1 cellular context compared by ENCODE assay signal in the genomic region with DNA sequence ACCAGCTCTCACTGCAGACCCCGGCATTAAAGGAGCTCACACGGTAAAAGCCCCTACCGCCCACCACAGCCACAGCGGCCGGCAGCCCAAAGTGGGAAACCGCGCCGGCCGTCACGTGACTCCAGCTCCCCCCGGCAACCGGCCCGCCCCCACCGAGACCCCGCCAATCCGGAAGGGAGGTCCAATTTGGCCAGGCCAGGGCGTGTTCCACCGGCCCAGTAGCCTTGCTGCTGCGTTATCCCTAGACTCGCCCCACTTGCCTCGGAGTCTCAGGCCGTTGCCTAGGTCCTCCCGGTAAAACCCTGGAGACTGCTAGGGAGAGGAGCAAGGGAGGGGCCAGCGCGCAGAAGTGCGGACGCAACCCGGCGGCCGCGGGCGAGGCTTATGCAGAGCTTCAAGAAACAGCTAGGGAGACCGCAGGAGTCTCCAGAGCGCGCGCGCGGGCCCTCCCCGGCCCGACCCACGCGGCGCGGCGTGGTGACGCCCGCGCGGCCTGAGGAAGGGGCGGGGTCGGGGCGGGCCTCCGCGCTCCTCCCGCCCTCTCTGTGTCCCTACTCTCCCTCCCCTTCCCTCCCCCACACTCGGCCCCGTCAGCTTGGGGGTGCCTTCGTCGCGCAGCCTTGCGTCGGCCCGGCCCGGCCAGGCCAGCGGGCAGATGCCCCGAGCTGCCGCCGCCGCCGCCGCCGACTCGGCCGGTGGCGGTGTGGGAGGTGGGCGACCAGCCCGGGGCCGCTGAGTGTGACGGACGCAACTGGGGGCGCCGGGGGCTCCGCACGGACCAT.
A peak's percentile ranks its signal among the peaks of the same experiment; 100 is the strongest.
TF ChIP-seq lines count a peak whose summit lies in the region.

A gene with protein sequence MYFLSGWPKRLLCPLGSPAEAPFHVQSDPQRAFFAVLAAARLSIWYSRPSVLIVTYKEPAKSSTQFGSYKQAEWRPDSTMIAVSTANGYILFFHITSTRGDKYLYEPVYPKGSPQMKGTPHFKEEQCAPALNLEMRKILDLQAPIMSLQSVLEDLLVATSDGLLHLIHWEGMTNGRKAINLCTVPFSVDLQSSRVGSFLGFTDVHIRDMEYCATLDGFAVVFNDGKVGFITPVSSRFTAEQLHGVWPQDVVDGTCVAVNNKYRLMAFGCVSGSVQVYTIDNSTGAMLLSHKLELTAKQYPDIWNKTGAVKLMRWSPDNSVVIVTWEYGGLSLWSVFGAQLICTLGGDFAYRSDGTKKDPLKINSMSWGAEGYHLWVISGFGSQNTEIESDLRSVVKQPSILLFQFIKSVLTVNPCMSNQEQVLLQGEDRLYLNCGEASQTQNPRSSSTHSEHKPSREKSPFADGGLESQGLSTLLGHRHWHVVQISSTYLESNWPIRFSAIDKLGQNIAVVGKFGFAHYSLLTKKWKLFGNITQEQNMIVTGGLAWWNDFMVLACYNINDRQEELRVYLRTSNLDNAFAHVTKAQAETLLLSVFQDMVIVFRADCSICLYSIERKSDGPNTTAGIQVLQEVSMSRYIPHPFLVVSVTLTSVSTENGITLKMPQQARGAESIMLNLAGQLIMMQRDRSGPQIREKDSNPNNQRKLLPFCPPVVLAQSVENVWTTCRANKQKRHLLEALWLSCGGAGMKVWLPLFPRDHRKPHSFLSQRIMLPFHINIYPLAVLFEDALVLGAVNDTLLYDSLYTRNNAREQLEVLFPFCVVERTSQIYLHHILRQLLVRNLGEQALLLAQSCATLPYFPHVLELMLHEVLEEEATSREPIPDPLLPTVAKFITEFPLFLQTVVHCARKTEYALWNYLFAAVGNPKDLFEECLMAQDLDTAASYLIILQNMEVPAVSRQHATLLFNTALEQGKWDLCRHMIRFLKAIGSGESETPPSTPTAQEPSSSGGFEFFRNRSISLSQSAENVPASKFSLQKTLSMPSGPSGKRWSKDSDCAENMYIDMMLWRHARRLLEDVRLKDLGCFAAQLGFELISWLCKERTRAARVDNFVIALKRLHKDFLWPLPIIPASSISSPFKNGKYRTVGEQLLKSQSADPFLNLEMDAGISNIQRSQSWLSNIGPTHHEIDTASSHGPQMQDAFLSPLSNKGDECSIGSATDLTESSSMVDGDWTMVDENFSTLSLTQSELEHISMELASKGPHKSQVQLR (N-terminal part only) (plus strand): TSS at position 578 of the 782 bp plus-strand sequence. CDS start 203 bp downstream, at position 781.

TF ChIP-seq in K562, 482 proteins besides CTCF, POLR2A, EP300 and RAD21 (continued from another document and continues in another):
- TF ChIP-seq, protein P1, sequence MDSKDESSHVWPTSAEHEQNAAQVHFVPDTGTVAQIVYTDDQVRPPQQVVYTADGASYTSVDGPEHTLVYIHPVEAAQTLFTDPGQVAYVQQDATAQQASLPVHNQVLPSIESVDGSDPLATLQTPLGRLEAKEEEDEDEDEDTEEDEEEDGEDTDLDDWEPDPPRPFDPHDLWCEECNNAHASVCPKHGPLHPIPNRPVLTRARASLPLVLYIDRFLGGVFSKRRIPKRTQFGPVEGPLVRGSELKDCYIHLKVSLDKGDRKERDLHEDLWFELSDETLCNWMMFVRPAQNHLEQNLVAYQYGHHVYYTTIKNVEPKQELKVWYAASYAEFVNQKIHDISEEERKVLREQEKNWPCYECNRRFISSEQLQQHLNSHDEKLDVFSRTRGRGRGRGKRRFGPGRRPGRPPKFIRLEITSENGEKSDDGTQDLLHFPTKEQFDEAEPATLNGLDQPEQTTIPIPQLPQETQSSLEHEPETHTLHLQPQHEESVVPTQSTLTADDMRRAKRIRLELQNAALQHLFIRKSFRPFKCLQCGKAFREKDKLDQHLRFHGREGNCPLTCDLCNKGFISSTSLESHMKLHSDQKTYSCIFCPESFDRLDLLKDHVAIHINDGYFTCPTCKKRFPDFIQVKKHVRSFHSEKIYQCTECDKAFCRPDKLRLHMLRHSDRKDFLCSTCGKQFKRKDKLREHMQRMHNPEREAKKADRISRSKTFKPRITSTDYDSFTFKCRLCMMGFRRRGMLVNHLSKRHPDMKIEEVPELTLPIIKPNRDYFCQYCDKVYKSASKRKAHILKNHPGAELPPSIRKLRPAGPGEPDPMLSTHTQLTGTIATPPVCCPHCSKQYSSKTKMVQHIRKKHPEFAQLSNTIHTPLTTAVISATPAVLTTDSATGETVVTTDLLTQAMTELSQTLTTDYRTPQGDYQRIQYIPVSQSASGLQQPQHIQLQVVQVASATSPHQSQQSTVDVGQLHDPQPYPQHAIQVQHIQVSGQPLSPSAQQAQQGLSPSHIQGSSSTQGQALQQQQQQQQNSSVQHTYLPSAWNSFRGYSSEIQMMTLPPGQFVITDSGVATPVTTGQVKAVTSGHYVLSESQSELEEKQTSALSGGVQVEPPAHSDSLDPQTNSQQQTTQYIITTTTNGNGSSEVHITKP (IDR thresholded peaks at IDR 0.05; ENCODE audit: partially characterized antibody), result no peak
- no peak for TF ChIP-seq LARP7 (IDR thresholded peaks at IDR 0.05)
- peak in 1 of 2 experiments; percentile 50; a peak in 1 of 4 replicates for TF ChIP-seq SIN3A (IDR thresholded peaks at IDR 0.05; ENCODE audit: borderline replicate concordance in 2 of 2, control insufficient read depth in 1 of 2, low read depth in 2 of 2, low read length in 2 of 2)
- no peak for TF ChIP-seq MYBL2 (IDR thresholded peaks at IDR 0.05; ENCODE audit: low read depth)
- TF ChIP-seq MYBL2 (CRISPR knock-in tag; IDR thresholded peaks at IDR 0.05; ENCODE audit: borderline replicate concordance), result no peak
- TF ChIP-seq, protein P2, sequence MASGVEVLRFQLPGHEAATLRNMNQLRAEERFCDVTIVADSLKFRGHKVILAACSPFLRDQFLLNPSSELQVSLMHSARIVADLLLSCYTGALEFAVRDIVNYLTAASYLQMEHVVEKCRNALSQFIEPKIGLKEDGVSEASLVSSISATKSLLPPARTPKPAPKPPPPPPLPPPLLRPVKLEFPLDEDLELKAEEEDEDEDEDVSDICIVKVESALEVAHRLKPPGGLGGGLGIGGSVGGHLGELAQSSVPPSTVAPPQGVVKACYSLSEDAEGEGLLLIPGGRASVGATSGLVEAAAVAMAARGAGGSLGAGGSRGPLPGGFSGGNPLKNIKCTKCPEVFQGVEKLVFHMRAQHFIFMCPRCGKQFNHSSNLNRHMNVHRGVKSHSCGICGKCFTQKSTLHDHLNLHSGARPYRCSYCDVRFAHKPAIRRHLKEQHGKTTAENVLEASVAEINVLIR (CRISPR knock-in tag; IDR thresholded peaks at IDR 0.05), result peak; percentile 61; the same call in 1 of the 2 replicates
- peak; percentile 90 for TF ChIP-seq RBFOX2 (IDR thresholded peaks at IDR 0.05; ENCODE audit: low read depth, low read length)
- TF ChIP-seq MAFK (IDR thresholded peaks at IDR 0.05; ENCODE audit: low read length), result no peak
- no peak for TF ChIP-seq ZSCAN29 (IDR thresholded peaks at IDR 0.05)
- peak; percentile 88; the same call in 1 of the 2 replicates for TF ChIP-seq GATAD2B (IDR thresholded peaks at IDR 0.05; ENCODE audit: borderline replicate concordance)
- no peak for TF ChIP-seq SRSF7 (optimal IDR thresholded peaks at IDR 0.05; ENCODE audit: low read depth, low read length)
- TF ChIP-seq, protein P3, sequence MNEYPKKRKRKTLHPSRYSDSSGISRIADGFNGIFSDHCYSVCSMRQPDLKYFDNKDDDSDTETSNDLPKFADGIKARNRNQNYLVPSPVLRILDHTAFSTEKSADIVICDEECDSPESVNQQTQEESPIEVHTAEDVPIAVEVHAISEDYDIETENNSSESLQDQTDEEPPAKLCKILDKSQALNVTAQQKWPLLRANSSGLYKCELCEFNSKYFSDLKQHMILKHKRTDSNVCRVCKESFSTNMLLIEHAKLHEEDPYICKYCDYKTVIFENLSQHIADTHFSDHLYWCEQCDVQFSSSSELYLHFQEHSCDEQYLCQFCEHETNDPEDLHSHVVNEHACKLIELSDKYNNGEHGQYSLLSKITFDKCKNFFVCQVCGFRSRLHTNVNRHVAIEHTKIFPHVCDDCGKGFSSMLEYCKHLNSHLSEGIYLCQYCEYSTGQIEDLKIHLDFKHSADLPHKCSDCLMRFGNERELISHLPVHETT (CRISPR knock-in tag; conservative IDR thresholded peaks at IDR 0.05 in 1 of 2, IDR thresholded peaks at IDR 0.05 in 1 of 2), result peak in 1 of 2 experiments; percentile 19; a peak in 1 of 4 replicates
- TF ChIP-seq, protein P4, sequence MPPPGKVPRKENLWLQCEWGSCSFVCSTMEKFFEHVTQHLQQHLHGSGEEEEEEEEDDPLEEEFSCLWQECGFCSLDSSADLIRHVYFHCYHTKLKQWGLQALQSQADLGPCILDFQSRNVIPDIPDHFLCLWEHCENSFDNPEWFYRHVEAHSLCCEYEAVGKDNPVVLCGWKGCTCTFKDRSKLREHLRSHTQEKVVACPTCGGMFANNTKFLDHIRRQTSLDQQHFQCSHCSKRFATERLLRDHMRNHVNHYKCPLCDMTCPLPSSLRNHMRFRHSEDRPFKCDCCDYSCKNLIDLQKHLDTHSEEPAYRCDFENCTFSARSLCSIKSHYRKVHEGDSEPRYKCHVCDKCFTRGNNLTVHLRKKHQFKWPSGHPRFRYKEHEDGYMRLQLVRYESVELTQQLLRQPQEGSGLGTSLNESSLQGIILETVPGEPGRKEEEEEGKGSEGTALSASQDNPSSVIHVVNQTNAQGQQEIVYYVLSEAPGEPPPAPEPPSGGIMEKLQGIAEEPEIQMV (tag; conservative IDR thresholded peaks at IDR 0.05; ENCODE audit: low read depth), result no peak
- TF ChIP-seq, protein P5, sequence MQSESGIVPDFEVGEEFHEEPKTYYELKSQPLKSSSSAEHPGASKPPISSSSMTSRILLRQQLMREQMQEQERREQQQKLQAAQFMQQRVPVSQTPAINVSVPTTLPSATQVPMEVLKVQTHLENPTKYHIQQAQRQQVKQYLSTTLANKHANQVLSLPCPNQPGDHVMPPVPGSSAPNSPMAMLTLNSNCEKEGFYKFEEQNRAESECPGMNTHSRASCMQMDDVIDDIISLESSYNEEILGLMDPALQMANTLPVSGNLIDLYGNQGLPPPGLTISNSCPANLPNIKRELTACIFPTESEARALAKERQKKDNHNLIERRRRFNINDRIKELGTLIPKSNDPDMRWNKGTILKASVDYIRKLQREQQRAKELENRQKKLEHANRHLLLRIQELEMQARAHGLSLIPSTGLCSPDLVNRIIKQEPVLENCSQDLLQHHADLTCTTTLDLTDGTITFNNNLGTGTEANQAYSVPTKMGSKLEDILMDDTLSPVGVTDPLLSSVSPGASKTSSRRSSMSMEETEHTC (IDR thresholded peaks at IDR 0.05), result no peak; the same call in 1 of the 2 replicates
- TF ChIP-seq DIDO1 (tag; IDR thresholded peaks at IDR 0.05; ENCODE audit: low read depth), result no peak
- no peak for TF ChIP-seq PTBP1 (IDR thresholded peaks at IDR 0.05; ENCODE audit: low read depth, low read length)
- TF ChIP-seq ZNF589 (CRISPR knock-in tag; IDR thresholded peaks at IDR 0.05; ENCODE audit: low read depth), result no peak
- peak; percentile 56 for TF ChIP-seq PHF20 (IDR thresholded peaks at IDR 0.05; ENCODE audit: partially characterized antibody)
- TF ChIP-seq RAD51 (IDR thresholded peaks at IDR 0.05; ENCODE audit: borderline replicate concordance, low read depth), result peak; percentile 94
- 0 out of 2 replicates have a peak, but pooled peaks have one; percentile 6 for TF ChIP-seq ZNF24 (IDR thresholded peaks at IDR 0.05)
- TF ChIP-seq OTX1 (CRISPR knock-in tag; IDR thresholded peaks at IDR 0.05), result no peak
- TF ChIP-seq SIN3B (IDR thresholded peaks at IDR 0.05; ENCODE audit: low read depth), result no peak
- TF ChIP-seq CTBP1 (IDR thresholded peaks at IDR 0.05; ENCODE audit: borderline replicate concordance), result peak; percentile 26; the same call in 1 of the 2 replicates
- no peak for TF ChIP-seq SP2 (IDR thresholded peaks at IDR 0.05; ENCODE audit: extremely low read depth, low read depth, low read length, poor library complexity, severe bottlenecking)
- TF ChIP-seq PCBP1 (IDR thresholded peaks at IDR 0.05; ENCODE audit: low read depth, low read length, poor library complexity, severe bottlenecking), result no peak
- TF ChIP-seq, protein P6, sequence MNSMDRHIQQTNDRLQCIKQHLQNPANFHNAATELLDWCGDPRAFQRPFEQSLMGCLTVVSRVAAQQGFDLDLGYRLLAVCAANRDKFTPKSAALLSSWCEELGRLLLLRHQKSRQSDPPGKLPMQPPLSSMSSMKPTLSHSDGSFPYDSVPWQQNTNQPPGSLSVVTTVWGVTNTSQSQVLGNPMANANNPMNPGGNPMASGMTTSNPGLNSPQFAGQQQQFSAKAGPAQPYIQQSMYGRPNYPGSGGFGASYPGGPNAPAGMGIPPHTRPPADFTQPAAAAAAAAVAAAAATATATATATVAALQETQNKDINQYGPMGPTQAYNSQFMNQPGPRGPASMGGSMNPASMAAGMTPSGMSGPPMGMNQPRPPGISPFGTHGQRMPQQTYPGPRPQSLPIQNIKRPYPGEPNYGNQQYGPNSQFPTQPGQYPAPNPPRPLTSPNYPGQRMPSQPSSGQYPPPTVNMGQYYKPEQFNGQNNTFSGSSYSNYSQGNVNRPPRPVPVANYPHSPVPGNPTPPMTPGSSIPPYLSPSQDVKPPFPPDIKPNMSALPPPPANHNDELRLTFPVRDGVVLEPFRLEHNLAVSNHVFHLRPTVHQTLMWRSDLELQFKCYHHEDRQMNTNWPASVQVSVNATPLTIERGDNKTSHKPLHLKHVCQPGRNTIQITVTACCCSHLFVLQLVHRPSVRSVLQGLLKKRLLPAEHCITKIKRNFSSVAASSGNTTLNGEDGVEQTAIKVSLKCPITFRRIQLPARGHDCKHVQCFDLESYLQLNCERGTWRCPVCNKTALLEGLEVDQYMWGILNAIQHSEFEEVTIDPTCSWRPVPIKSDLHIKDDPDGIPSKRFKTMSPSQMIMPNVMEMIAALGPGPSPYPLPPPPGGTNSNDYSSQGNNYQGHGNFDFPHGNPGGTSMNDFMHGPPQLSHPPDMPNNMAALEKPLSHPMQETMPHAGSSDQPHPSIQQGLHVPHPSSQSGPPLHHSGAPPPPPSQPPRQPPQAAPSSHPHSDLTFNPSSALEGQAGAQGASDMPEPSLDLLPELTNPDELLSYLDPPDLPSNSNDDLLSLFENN (IDR thresholded peaks at IDR 0.05; ENCODE audit: low read depth in 2 of 2, low read length in 2 of 2), result no peak
- TF ChIP-seq U2AF2 (optimal IDR thresholded peaks at IDR 0.05; ENCODE audit: low read depth, low read length), result no peak
- no peak for TF ChIP-seq YY1 (IDR thresholded peaks at IDR 0.05; ENCODE audit: borderline replicate concordance in 1 of 3, control insufficient read depth in 1 of 3, extremely low read depth in 1 of 3, insufficient read depth in 3 of 3, insufficient read length in 1 of 3, insufficient replicate concordance in 2 of 3, low read depth in 1 of 3, low read length in 2 of 3)
- TF ChIP-seq, protein P7, sequence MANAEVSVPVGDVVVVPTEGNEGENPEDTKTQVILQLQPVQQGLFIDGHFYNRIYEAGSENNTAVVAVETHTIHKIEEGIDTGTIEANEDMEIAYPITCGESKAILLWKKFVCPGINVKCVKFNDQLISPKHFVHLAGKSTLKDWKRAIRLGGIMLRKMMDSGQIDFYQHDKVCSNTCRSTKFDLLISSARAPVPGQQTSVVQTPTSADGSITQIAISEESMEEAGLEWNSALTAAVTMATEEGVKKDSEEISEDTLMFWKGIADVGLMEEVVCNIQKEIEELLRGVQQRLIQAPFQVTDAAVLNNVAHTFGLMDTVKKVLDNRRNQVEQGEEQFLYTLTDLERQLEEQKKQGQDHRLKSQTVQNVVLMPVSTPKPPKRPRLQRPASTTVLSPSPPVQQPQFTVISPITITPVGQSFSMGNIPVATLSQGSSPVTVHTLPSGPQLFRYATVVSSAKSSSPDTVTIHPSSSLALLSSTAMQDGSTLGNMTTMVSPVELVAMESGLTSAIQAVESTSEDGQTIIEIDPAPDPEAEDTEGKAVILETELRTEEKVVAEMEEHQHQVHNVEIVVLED (CRISPR knock-in tag; IDR thresholded peaks at IDR 0.05), result peak; percentile 83
- TF ChIP-seq, protein P8, sequence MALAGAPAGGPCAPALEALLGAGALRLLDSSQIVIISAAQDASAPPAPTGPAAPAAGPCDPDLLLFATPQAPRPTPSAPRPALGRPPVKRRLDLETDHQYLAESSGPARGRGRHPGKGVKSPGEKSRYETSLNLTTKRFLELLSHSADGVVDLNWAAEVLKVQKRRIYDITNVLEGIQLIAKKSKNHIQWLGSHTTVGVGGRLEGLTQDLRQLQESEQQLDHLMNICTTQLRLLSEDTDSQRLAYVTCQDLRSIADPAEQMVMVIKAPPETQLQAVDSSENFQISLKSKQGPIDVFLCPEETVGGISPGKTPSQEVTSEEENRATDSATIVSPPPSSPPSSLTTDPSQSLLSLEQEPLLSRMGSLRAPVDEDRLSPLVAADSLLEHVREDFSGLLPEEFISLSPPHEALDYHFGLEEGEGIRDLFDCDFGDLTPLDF (CRISPR knock-in tag; IDR thresholded peaks at IDR 0.05), result no peak
